8 cellular contexts compared by ENCODE assay signal in genomic region chr22:35477911-35478582, GRCh38.
DNase-seq lines count a peak whose midpoint lies in the region; ATAC-seq, FAIRE-seq and TF ChIP-seq lines count a peak whose summit lies in the region.

No MANE protein-coding gene starts in this region.

- H3K4me1 ChIP-seq in GM23248 (ENCODE audit: insufficient read depth): peaks cover 22% of the 10 kb centered on the region

- H3K9me2 ChIP-seq in GM23248 (ENCODE audit: insufficient read depth): no peaks in the 10 kb centered on the region

- H3K4me3 ChIP-seq in GM23248: no peak overlapping the region
- no peak overlapping the region for H3K4me3 ChIP-seq in bronchial epithelial cell (ENCODE audit: low read depth, low read length)

- 34 to 41% methylated on average over 8 to 11 of the region's 11 CpGs for WGBS in GM23248 (ENCODE audit: low coverage in 1 of 2, low lambda C conversion rate in 2 of 2, missing lambda C conversion rate in 2 of 2), 2 experiments

- H3K9me3 ChIP-seq in GM23248 (ENCODE audit: low read depth): no peaks in the 10 kb centered on the region

- H4K20me1 ChIP-seq in GM23248 (ENCODE audit: insufficient read depth): no peaks in the 10 kb centered on the region

- TF ChIP-seq CTCF in bronchial epithelial cell (IDR thresholded peaks at IDR 0.05; ENCODE audit: insufficient read depth, low read length, severe bottlenecking) (no peak), omental fat pad (IDR thresholded peaks at IDR 0.05) (no peak)

- FAIRE-seq in bronchial epithelial cell (lab: Jason Lieb, UNC): no peak

- H3K36me3 ChIP-seq in GM23248 (ENCODE audit: low read depth) (no peaks in the 10 kb centered on the region), bronchial epithelial cell (ENCODE audit: control insufficient read depth, insufficient read depth, low read length) (no peaks in the 10 kb centered on the region)

- H3K4me2 ChIP-seq in GM23248 (ENCODE audit: unreplicated experiment): no peak overlapping the region

- peaks cover 6% of the 10 kb centered on the region; the same call in 1 of the 2 replicates for H3F3A ChIP-seq in GM23248 (ENCODE audit: insufficient read depth)

- ATAC-seq in omental fat pad (ENCODE audit: low FRiP score) (peak; percentile 61), GM21576 (IDR thresholded peaks at IDR 0.05; ENCODE audit: unreplicated experiment) (no peak), HG03025 (IDR thresholded peaks at IDR 0.05; ENCODE audit: low FRiP score, unreplicated experiment) (no peak), HG02973 (IDR thresholded peaks at IDR 0.05; ENCODE audit: unreplicated experiment) (no peak)

- no peaks in the 10 kb centered on the region for H3K79me2 ChIP-seq in GM23248 (ENCODE audit: insufficient read depth)

- in situ Hi-C loops in GM23248 (cut with MboI): no loop called here

- DNase-seq in GM23248 (peak; percentile 70), NCI-H446 (lab: John Stamatoyannopoulos, UW) (peak; percentile 56 to 78), bronchial epithelial cell (ENCODE audit: low read depth) (peak; percentile 38), omental fat pad (ENCODE audit: low spot score) (no peak), NCI-H1694 treated with DMSO at 0.1 percent for 48 hours (lab: John Stamatoyannopoulos, UW) (no peak)

- no peak overlapping the region for H3K27ac ChIP-seq in GM23248

- no peak overlapping the region; the same call in 1 of the 2 replicates for H2AFZ ChIP-seq in GM23248

- H3K9ac ChIP-seq in GM23248: no peak overlapping the region

- H3K27me3 ChIP-seq in GM23248 (replicated peaks; ENCODE audit: insufficient read depth): no peaks in the 10 kb centered on the region
- H3K27me3 ChIP-seq in bronchial epithelial cell (ENCODE audit: control insufficient read depth, insufficient read depth, low read length): peaks cover 1% of the 10 kb centered on the region

Comparison
In these comparisons a context has a peak if more than half of its experiments do, and no peak if none do; other contexts are left out.
1. DNase-seq: peak in GM23248 (single experiment), NCI-H446 (2 of 2) and bronchial epithelial cell (single experiment); none in omental fat pad (single experiment) and NCI-H1694 treated with DMSO at 0.1 percent for 48 hours (single experiment).